In genomic region chr6:5367510-5367909, GRCh38 we compare ENCODE assay signal across 23 cellular contexts.
"Had no signal": no experiment of that assay in that cellular context is flagged by ENCODE, and none has a peak within 500 bp of the region (broad histone marks: within the 10 kb centered on the region; RNA-seq: fewer than 3 reads in every experiment).

No MANE protein-coding gene starts in this region.

- ATAC-seq: effector memory CD8-positive, alpha-beta T cell; gastroesophageal sphincter; heart left ventricle; left lung; naive thymus-derived CD4-positive, alpha-beta T cell; right cardiac atrium; stimulated activated memory B cell treated with anti-CD40 and anti-IgM and Interleukin-4, amounts not matched to agents 10 μg/mL and 1 μg/mL and 100 μg/mL, for 72 hours; stimulated activated naive CD8-positive, alpha-beta T cell treated with anti-CD3 and anti-CD28 coated beads, Interleukin-15, Interleukin-2, amounts not matched to agents 100 U/mL and 50 U/mL, for 24 hours had no signal

- DNase-seq: cortex of kidney; effector memory CD8-positive, alpha-beta T cell; foreskin fibroblast; heart left ventricle; kidney; left lung; mesendoderm; midbrain; naive thymus-derived CD4-positive, alpha-beta T cell; occipital lobe; ovary; posterior cingulate gyrus; psoas muscle; right cardiac atrium; sigmoid colon; stimulated activated CD4-positive, alpha-beta T cell treated with anti-CD3 and anti-CD28 coated beads, Interleukin-2, amount 100 ng/mL, for 24 hours; stimulated activated CD4-positive, alpha-beta T cell treated with anti-CD3 and anti-CD28 coated beads, Interleukin-4, amount 100 ng/mL, for 24 hours; stimulated activated naive CD8-positive, alpha-beta T cell treated with anti-CD3 and anti-CD28 coated beads, Interleukin-15, Interleukin-2, amounts not matched to agents 100 U/mL and 50 U/mL, for 24 hours; substantia nigra; testis; tibial artery had no signal
